1 cellular context compared by ENCODE assay signal in the genomic region with DNA sequence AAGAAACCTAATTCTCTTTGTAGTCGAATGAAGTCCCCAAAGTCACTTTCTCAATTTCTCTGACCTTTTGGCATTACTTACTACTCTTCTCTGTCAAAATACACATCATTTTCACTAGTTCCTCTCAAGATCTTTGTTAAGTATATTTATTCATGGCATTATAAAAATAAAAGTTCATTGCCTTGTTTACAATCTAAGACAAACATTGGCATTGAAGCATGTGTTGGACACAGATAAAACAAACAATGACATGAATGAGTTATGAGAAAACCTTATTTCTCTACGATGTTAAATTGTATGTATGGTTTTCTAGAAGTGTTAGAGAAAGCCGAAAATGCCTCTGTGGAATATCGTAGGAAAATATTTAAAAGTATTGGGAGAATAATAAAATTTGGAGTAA.
TF ChIP-seq lines count a peak whose summit lies in the region.

No MANE protein-coding gene starts in this region.

TF ChIP-seq in K562, 482 proteins besides CTCF, POLR2A, EP300 and RAD21:
- TF ChIP-seq MEIS2 (IDR thresholded peaks at IDR 0.05; ENCODE audit: partially characterized antibody) (peak; percentile 44), HEY1 (CRISPR knock-in tag; IDR thresholded peaks at IDR 0.05; ENCODE audit: borderline replicate concordance) (no peak), MCM3 (IDR thresholded peaks at IDR 0.05) (no peak), CREBBP (IDR thresholded peaks at IDR 0.05; ENCODE audit: low read depth, low read length) (no peak), ARID1B (IDR thresholded peaks at IDR 0.05) (0 out of 2 replicates have a peak, but pooled peaks have one; percentile 10)
